Comparison of ENCODE assay signal across 2 cellular contexts in genomic region chr12:80912906-80913769, GRCh38.
TF ChIP-seq lines count a peak whose summit lies in the region.

No MANE protein-coding gene starts in this region.

TF ChIP-seq in IMR-90, 13 proteins besides CTCF, POLR2A, EP300 and RAD21:
- TF ChIP-seq MAZ (IDR thresholded peaks at IDR 0.05; ENCODE audit: borderline replicate concordance, low read depth, low read length), result no peak

TF ChIP-seq in H1, 55 proteins besides CTCF, POLR2A, EP300 and RAD21:
- TF ChIP-seq JUND (IDR thresholded peaks at IDR 0.05; ENCODE audit: low read length) (no peak), SIN3A (conservative IDR thresholded peaks at IDR 0.05 in 1 of 2, IDR thresholded peaks at IDR 0.05 in 1 of 2; ENCODE audit: low read depth in 1 of 2, low read length in 2 of 2) (no peak), ZNF274 (IDR thresholded peaks at IDR 0.05; ENCODE audit: borderline replicate concordance, extremely low read depth, low read length) (no peak), KDM4A (IDR thresholded peaks at IDR 0.05; ENCODE audit: low read depth, low read length, severe bottlenecking) (no peak), HDAC6 (IDR thresholded peaks at IDR 0.05; ENCODE audit: low read depth, low read length) (no peak), ASH2L (IDR thresholded peaks at IDR 0.05; ENCODE audit: low read length) (no peak), EZH2 (IDR thresholded peaks at IDR 0.05; ENCODE audit: low read depth, low read length, severe bottlenecking) (no peak), CHD1 (IDR thresholded peaks at IDR 0.05; ENCODE audit: low read depth, low read length) (no peak), HDAC2 (IDR thresholded peaks at IDR 0.05; ENCODE audit: borderline replicate concordance in 1 of 2, low read depth in 2 of 2, low read length in 2 of 2) (no peak), CHD7 (IDR thresholded peaks at IDR 0.05; ENCODE audit: insufficient replicate concordance, low read length) (no peak)
